In genomic region chr4:2827874-2828751, GRCh38 we compare ENCODE assay signal across 22 cellular contexts. TPM values are rescaled to one million over a fixed set of nuclear protein-coding genes. Genes with fewer than 3 reads are reported as not detected.
DNase-seq lines count a peak whose midpoint lies in the region; ATAC-seq, FAIRE-seq and TF ChIP-seq lines count a peak whose summit lies in the region.
"Had no signal": no experiment of that assay in that cellular context is flagged by ENCODE, and none has a peak within 500 bp of the region (broad histone marks: within the 10 kb centered on the region; RNA-seq: fewer than 3 reads in every experiment).

No MANE protein-coding gene starts in this region.

- intact Hi-C loops in kidney (cut with DNase I) = no loop called here
- intact Hi-C loops in sigmoid colon (cut with DNase I) = no loop called here

- peaks cover 35% of the 10 kb centered on the region in 2 donors for H3K36me3 ChIP-seq in kidney (ENCODE audit: control insufficient read depth in 1 of 2, insufficient read depth in 2 of 2, low read length in 2 of 2)
- peaks cover 0 to 68% (median 6%) of the 10 kb centered on the region in 4 donors for H3K36me3 ChIP-seq in sigmoid colon
- H3K36me3 ChIP-seq: HAP-1 had no signal

- H3K4me3 Mint-ChIP-seq in activated T-cell treated with anti-CD3 and anti-CD28 coated beads, Interleukin-2, amount 50 U/mL, for 24 hours = no peak overlapping the region
- H3K4me3 Mint-ChIP-seq in activated T-cell treated with anti-CD3 and anti-CD28 coated beads, Interleukin-2, amount 50 U/mL, for 72 hours = no peak overlapping the region
- no peak overlapping the region for H3K4me3 Mint-ChIP-seq in activated naive CD8-positive, alpha-beta T cell treated with anti-CD3 and anti-CD28 coated beads, Interleukin-2, amount 10 ng/mL, durations not matched to agents 7 days and 5 days
- no peak overlapping the region for H3K4me3 Mint-ChIP-seq in stimulated activated memory B cell treated with anti-CD40 and anti-IgM and Interleukin-4, amounts not matched to agents 10 μg/mL and 1 μg/mL and 100 μg/mL, for 72 hours
- H3K4me3 Mint-ChIP-seq: activated naive CD4-positive, alpha-beta T cell treated with anti-CD3 and anti-CD28 coated beads, Interleukin-2, amount 50 U/mL, for 24 hours; B cell; dendritic cell treated with granulocyte-macrophage colony-stimulating factor and Interleukin-4, amounts not matched to agents 40 ng/mL and 50 ng/mL, for 4 days; stimulated activated naive CD8-positive, alpha-beta T cell treated with anti-CD3 and anti-CD28 coated beads, Interleukin-15, amount 100 ng/mL, for 72 hours had no signal

- DNase-seq in activated T-cell treated with anti-CD3 and anti-CD28 coated beads, Interleukin-2, amount 50 U/mL, for 24 hours = no peak
- DNase-seq in activated T-cell treated with anti-CD3 and anti-CD28 coated beads, Interleukin-2, amount 50 U/mL, for 72 hours = no peak
- peak; percentile 21 for DNase-seq in activated naive CD8-positive, alpha-beta T cell treated with anti-CD3 and anti-CD28 coated beads, Interleukin-2, amount 10 ng/mL, durations not matched to agents 7 days and 5 days
- peak; percentile 53 for DNase-seq in kidney
- peak; percentile 63 for DNase-seq in sigmoid colon
- DNase-seq in RPMI8226 = no peak
- no peak for DNase-seq in foreskin keratinocyte
- DNase-seq: activated CD4-positive, alpha-beta T cell treated with anti-CD3 and anti-CD28 coated beads for 48 hours; EL; hypothalamus; NCI-H524; stimulated activated naive CD8-positive, alpha-beta T cell treated with anti-CD3 and anti-CD28 coated beads, Interleukin-15, amount 100 ng/mL, for 72 hours had no signal

- H3K27me3 Mint-ChIP-seq in activated T-cell treated with anti-CD3 and anti-CD28 coated beads, Interleukin-2, amount 50 U/mL, for 24 hours = no peaks in the 10 kb centered on the region
- H3K27me3 Mint-ChIP-seq in activated T-cell treated with anti-CD3 and anti-CD28 coated beads, Interleukin-2, amount 50 U/mL, for 72 hours (ENCODE audit: low read depth) = no peaks in the 10 kb centered on the region
- no peaks in the 10 kb centered on the region for H3K27me3 Mint-ChIP-seq in activated naive CD8-positive, alpha-beta T cell treated with anti-CD3 and anti-CD28 coated beads, Interleukin-2, amount 10 ng/mL, durations not matched to agents 7 days and 5 days
- no peaks in the 10 kb centered on the region for H3K27me3 Mint-ChIP-seq in stimulated activated memory B cell treated with anti-CD40 and anti-IgM and Interleukin-4, amounts not matched to agents 10 μg/mL and 1 μg/mL and 100 μg/mL, for 72 hours
- H3K27me3 Mint-ChIP-seq: activated naive CD4-positive, alpha-beta T cell treated with anti-CD3 and anti-CD28 coated beads, Interleukin-2, amount 50 U/mL, for 24 hours; B cell; dendritic cell treated with granulocyte-macrophage colony-stimulating factor and Interleukin-4, amounts not matched to agents 40 ng/mL and 50 ng/mL, for 4 days; stimulated activated naive CD8-positive, alpha-beta T cell treated with anti-CD3 and anti-CD28 coated beads, Interleukin-15, amount 100 ng/mL, for 72 hours had no signal

- H3K4me3 ChIP-seq in kidney (ENCODE audit: low read length in 2 of 2) (no peak overlapping the region), sigmoid colon (no peak overlapping the region)
- H3K4me3 ChIP-seq: HAP-1, upper lobe of left lung had no signal

- H3K4me1 ChIP-seq in kidney (ENCODE audit: control insufficient read depth in 1 of 2, insufficient read depth in 1 of 2, low read depth in 1 of 2, low read length in 2 of 2) = no peaks in the 10 kb centered on the region
- no peaks in the 10 kb centered on the region for H3K4me1 ChIP-seq in sigmoid colon
- no peaks in the 10 kb centered on the region for H3K4me1 ChIP-seq in foreskin keratinocyte
- H3K4me1 ChIP-seq: Caco-2, HAP-1, upper lobe of left lung had no signal

- H3K27me3 ChIP-seq in sigmoid colon (no peaks in the 10 kb centered on the region), foreskin keratinocyte (no peaks in the 10 kb centered on the region)
- H3K27me3 ChIP-seq: neutrophil, upper lobe of left lung had no signal

- TF ChIP-seq EP300 in sigmoid colon (IDR thresholded peaks at IDR 0.05) = no peak

- ATAC-seq in activated T-cell treated with anti-CD3 and anti-CD28 coated beads, Interleukin-2, amount 50 U/mL, for 72 hours (replicated peaks in 1 of 2) = no peak
- ATAC-seq in activated naive CD8-positive, alpha-beta T cell treated with anti-CD3 and anti-CD28 coated beads, Interleukin-2, amount 10 ng/mL, durations not matched to agents 7 days and 5 days (ENCODE audit: low read depth) = no peak
- no peak for ATAC-seq in foreskin keratinocyte
- no peak for ATAC-seq in stimulated activated memory B cell treated with anti-CD40 and anti-IgM and Interleukin-4, amounts not matched to agents 10 μg/mL and 1 μg/mL and 100 μg/mL, for 72 hours
- ATAC-seq: stimulated activated naive CD8-positive, alpha-beta T cell treated with anti-CD3 and anti-CD28 coated beads, Interleukin-15, amount 100 ng/mL, for 72 hours had no signal

- TF ChIP-seq POLR2A in sigmoid colon (IDR thresholded peaks at IDR 0.05) = no peak

- no peaks in the 10 kb centered on the region for H3K4me1 Mint-ChIP-seq in activated T-cell treated with anti-CD3 and anti-CD28 coated beads, Interleukin-2, amount 50 U/mL, for 24 hours (ENCODE audit: low read depth)
- H3K4me1 Mint-ChIP-seq in activated T-cell treated with anti-CD3 and anti-CD28 coated beads, Interleukin-2, amount 50 U/mL, for 72 hours (ENCODE audit: low read depth) = no peaks in the 10 kb centered on the region
- H3K4me1 Mint-ChIP-seq in activated naive CD8-positive, alpha-beta T cell treated with anti-CD3 and anti-CD28 coated beads, Interleukin-2, amount 10 ng/mL, durations not matched to agents 7 days and 5 days = peaks cover 5% of the 10 kb centered on the region
- H3K4me1 Mint-ChIP-seq in stimulated activated memory B cell treated with anti-CD40 and anti-IgM and Interleukin-4, amounts not matched to agents 10 μg/mL and 1 μg/mL and 100 μg/mL, for 72 hours = peaks cover 23% of the 10 kb centered on the region

- TF ChIP-seq CTCF in kidney (IDR thresholded peaks at IDR 0.05; ENCODE audit: borderline replicate concordance, extremely low read depth, insufficient read depth) (no peak), sigmoid colon (IDR thresholded peaks at IDR 0.05) (no peak), foreskin keratinocyte (conservative IDR thresholded peaks at IDR 0.05) (no peak)

- peaks cover 92% of the 10 kb centered on the region for H3K36me3 Mint-ChIP-seq in activated T-cell treated with anti-CD3 and anti-CD28 coated beads, Interleukin-2, amount 50 U/mL, for 24 hours (ENCODE audit: low read depth)
- H3K36me3 Mint-ChIP-seq in activated T-cell treated with anti-CD3 and anti-CD28 coated beads, Interleukin-2, amount 50 U/mL, for 72 hours (ENCODE audit: insufficient read depth in 2 of 2) = peaks cover 15 to 21% of the 10 kb centered on the region in 2 donors
- H3K36me3 Mint-ChIP-seq in activated naive CD8-positive, alpha-beta T cell treated with anti-CD3 and anti-CD28 coated beads, Interleukin-2, amount 10 ng/mL, durations not matched to agents 7 days and 5 days = peaks cover 29% of the 10 kb centered on the region
- H3K36me3 Mint-ChIP-seq in stimulated activated memory B cell treated with anti-CD40 and anti-IgM and Interleukin-4, amounts not matched to agents 10 μg/mL and 1 μg/mL and 100 μg/mL, for 72 hours = peaks cover 73% of the 10 kb centered on the region

- H3K27ac Mint-ChIP-seq in activated T-cell treated with anti-CD3 and anti-CD28 coated beads, Interleukin-2, amount 50 U/mL, for 24 hours = peak overlapping the region; percentile 50
- H3K27ac Mint-ChIP-seq in activated T-cell treated with anti-CD3 and anti-CD28 coated beads, Interleukin-2, amount 50 U/mL, for 72 hours = no peak overlapping the region
- H3K27ac Mint-ChIP-seq in activated naive CD8-positive, alpha-beta T cell treated with anti-CD3 and anti-CD28 coated beads, Interleukin-2, amount 10 ng/mL, durations not matched to agents 7 days and 5 days = peak overlapping the region; percentile 30
- no peak overlapping the region for H3K27ac Mint-ChIP-seq in stimulated activated memory B cell treated with anti-CD40 and anti-IgM and Interleukin-4, amounts not matched to agents 10 μg/mL and 1 μg/mL and 100 μg/mL, for 72 hours
- H3K27ac Mint-ChIP-seq: activated naive CD4-positive, alpha-beta T cell treated with anti-CD3 and anti-CD28 coated beads, Interleukin-2, amount 50 U/mL, for 24 hours; B cell; dendritic cell treated with granulocyte-macrophage colony-stimulating factor and Interleukin-4, amounts not matched to agents 40 ng/mL and 50 ng/mL, for 4 days had no signal

- no peak overlapping the region for H3K27ac ChIP-seq in kidney (ENCODE audit: low read depth in 2 of 2, low read length in 2 of 2)
- H3K27ac ChIP-seq in sigmoid colon = no peak overlapping the region
- no peak overlapping the region for H3K27ac ChIP-seq in foreskin keratinocyte
- H3K27ac ChIP-seq: neutrophil, upper lobe of left lung had no signal

- FAIRE-seq in kidney (lab: Jason Lieb, UNC) = no peak
- FAIRE-seq: keratinocyte, TTC549 had no signal

- 83 to 91% methylated on average over 23 to 24 of the region's 24 CpGs for WGBS in sigmoid colon, 2 donors

- no peaks in the 10 kb centered on the region for H3K9me3 ChIP-seq in kidney (ENCODE audit: control insufficient read depth in 1 of 2, low read length in 2 of 2)
- H3K9me3 ChIP-seq in sigmoid colon = no peaks in the 10 kb centered on the region
- H3K9me3 ChIP-seq: Caco-2, HAP-1, neutrophil, upper lobe of left lung had no signal

- POLR2A ChIA-PET in activated naive CD8-positive, alpha-beta T cell treated with anti-CD3 and anti-CD28 coated beads, Interleukin-2, amount 10 ng/mL, durations not matched to agents 7 days and 5 days (lab: Charles Lee) = no interaction called here

- no peak overlapping the region for H3K9ac ChIP-seq in kidney (ENCODE audit: low read length in 2 of 2)

- no peaks in the 10 kb centered on the region for H3K9me3 Mint-ChIP-seq in activated T-cell treated with anti-CD3 and anti-CD28 coated beads, Interleukin-2, amount 50 U/mL, for 24 hours
- H3K9me3 Mint-ChIP-seq in activated T-cell treated with anti-CD3 and anti-CD28 coated beads, Interleukin-2, amount 50 U/mL, for 72 hours = peaks cover 0 to 6% of the 10 kb centered on the region in 2 donors
- no peaks in the 10 kb centered on the region for H3K9me3 Mint-ChIP-seq in activated naive CD8-positive, alpha-beta T cell treated with anti-CD3 and anti-CD28 coated beads, Interleukin-2, amount 10 ng/mL, durations not matched to agents 7 days and 5 days
- peaks cover 6% of the 10 kb centered on the region for H3K9me3 Mint-ChIP-seq in stimulated activated memory B cell treated with anti-CD40 and anti-IgM and Interleukin-4, amounts not matched to agents 10 μg/mL and 1 μg/mL and 100 μg/mL, for 72 hours
- H3K9me3 Mint-ChIP-seq: activated naive CD4-positive, alpha-beta T cell treated with anti-CD3 and anti-CD28 coated beads, Interleukin-2, amount 50 U/mL, for 24 hours; dendritic cell treated with granulocyte-macrophage colony-stimulating factor and Interleukin-4, amounts not matched to agents 40 ng/mL and 50 ng/mL, for 4 days; stimulated activated naive CD8-positive, alpha-beta T cell treated with anti-CD3 and anti-CD28 coated beads, Interleukin-15, amount 100 ng/mL, for 72 hours had no signal

RNA-seq across cellular contexts. Expression of gene ADD1, which starts 15.5 kb away (rescaled TPM):
- 100 to 1,000 TPM; 281 to 282 TPM for total RNA-seq in activated T-cell treated with anti-CD3 and anti-CD28 coated beads, Interleukin-2, amount 50 U/mL, for 72 hours
- total RNA-seq in activated naive CD8-positive, alpha-beta T cell treated with anti-CD3 and anti-CD28 coated beads, Interleukin-2, amount 10 ng/mL, durations not matched to agents 7 days and 5 days = 100 to 1,000 TPM; 261 to 276 TPM
- total RNA-seq in kidney (313 TPM), sigmoid colon (100 to 1,000 TPM; 166 to 378 (median 183) TPM), foreskin keratinocyte (173 and 176 TPM in 2 replicates)
- polyA plus RNA-seq in kidney (ENCODE audit: insufficient read depth, low read depth, low replicate concordance) (232 TPM), sigmoid colon (100 to 1,000 TPM; 113 to 162 (median 120) TPM), foreskin keratinocyte (129 and 130 TPM in 2 replicates)

RNA-seq across cellular contexts. Expression of gene SH3BP2, which starts 35.2 kb away (rescaled TPM):
- total RNA-seq in activated T-cell treated with anti-CD3 and anti-CD28 coated beads, Interleukin-2, amount 50 U/mL, for 72 hours = 10 to 100 TPM; 60.7 to 65.6 TPM
- total RNA-seq in activated naive CD8-positive, alpha-beta T cell treated with anti-CD3 and anti-CD28 coated beads, Interleukin-2, amount 10 ng/mL, durations not matched to agents 7 days and 5 days = 10 to 100 TPM; 82.6 to 83.7 TPM
- total RNA-seq in kidney (128 TPM), sigmoid colon (10 to 100 TPM; 18.4 to 49.3 (median 24.2) TPM), foreskin keratinocyte (12.5 and 15.7 TPM in 2 replicates)
- polyA plus RNA-seq in kidney (ENCODE audit: insufficient read depth, low read depth, low replicate concordance) (27.3 TPM), sigmoid colon (10 to 100 TPM; 18.6 to 82.4 (median 35.6) TPM), foreskin keratinocyte (8.3 and 10.8 TPM in 2 replicates)

Comparison
In these comparisons a context has a peak if more than half of its experiments do, and no peak if none do; other contexts are left out.
1. H3K27ac Mint-ChIP-seq: peak in activated T-cell treated with anti-CD3 and anti-CD28 coated beads, Interleukin-2, amount 50 U/mL, for 24 hours (single experiment) and activated naive CD8-positive, alpha-beta T cell treated with anti-CD3 and anti-CD28 coated beads, Interleukin-2, amount 10 ng/mL, durations not matched to agents 7 days and 5 days (single experiment); none in activated T-cell treated with anti-CD3 and anti-CD28 coated beads, Interleukin-2, amount 50 U/mL, for 72 hours (single experiment) and stimulated activated memory B cell treated with anti-CD40 and anti-IgM and Interleukin-4, amounts not matched to agents 10 μg/mL and 1 μg/mL and 100 μg/mL, for 72 hours (single experiment).
2. DNase-seq: peak in activated naive CD8-positive, alpha-beta T cell treated with anti-CD3 and anti-CD28 coated beads, Interleukin-2, amount 10 ng/mL, durations not matched to agents 7 days and 5 days (single experiment), kidney (single experiment) and sigmoid colon (single experiment); none in activated T-cell treated with anti-CD3 and anti-CD28 coated beads, Interleukin-2, amount 50 U/mL, for 24 hours (single experiment), activated T-cell treated with anti-CD3 and anti-CD28 coated beads, Interleukin-2, amount 50 U/mL, for 72 hours (0 of 2), RPMI8226 (single experiment) and foreskin keratinocyte (0 of 2).